In genomic region chr17:7021993-7022778, GRCh38 we compare ENCODE assay signal across 8 cellular contexts. TPM values are rescaled to one million over a fixed set of nuclear protein-coding genes. Genes with fewer than 3 reads are reported as not detected.
DNase-seq lines count a peak whose midpoint lies in the region; ATAC-seq and TF ChIP-seq lines count a peak whose summit lies in the region.

No MANE protein-coding gene starts in this region.

- no peaks in the 10 kb centered on the region for H3K36me3 ChIP-seq in KMS-11 (ENCODE audit: insufficient read depth)
- no peaks in the 10 kb centered on the region for H3K36me3 ChIP-seq in SU-DHL-6 (ENCODE audit: low read length)
- peaks cover 4% of the 10 kb centered on the region for H3K36me3 ChIP-seq in left ventricle myocardium inferior
- H3K36me3 ChIP-seq in psoas muscle (ENCODE audit: insufficient read depth in 1 of 2, low read depth in 1 of 2) = peaks cover 0 to 6% of the 10 kb centered on the region in 2 donors

- H4K20me1 ChIP-seq in KMS-11 (ENCODE audit: insufficient read depth) = no peaks in the 10 kb centered on the region
- no peaks in the 10 kb centered on the region for H4K20me1 ChIP-seq in SU-DHL-6 (ENCODE audit: low read depth, low read length)

- no peak overlapping the region for H3K27ac Mint-ChIP-seq in activated naive CD8-positive, alpha-beta T cell treated with anti-CD3 and anti-CD28 coated beads, Interleukin-2, amount 50 U/mL, for 24 hours

- H3K4me1 Mint-ChIP-seq in activated naive CD8-positive, alpha-beta T cell treated with anti-CD3 and anti-CD28 coated beads, Interleukin-2, amount 50 U/mL, for 24 hours = peaks cover 47% of the 10 kb centered on the region

- no peak overlapping the region for H2AFZ ChIP-seq in KMS-11 (ENCODE audit: low read depth)
- peak overlapping the region; percentile 97 for H2AFZ ChIP-seq in SU-DHL-6 (ENCODE audit: low read depth, low read length, severe bottlenecking)

- H3K27me3 ChIP-seq in KMS-11 (ENCODE audit: insufficient read depth, low read depth) = no peaks in the 10 kb centered on the region
- no peaks in the 10 kb centered on the region for H3K27me3 ChIP-seq in SU-DHL-6 (ENCODE audit: low read length)
- peaks cover 20% of the 10 kb centered on the region for H3K27me3 ChIP-seq in left ventricle myocardium inferior (ENCODE audit: low read depth)
- peaks cover 0 to 17% (median 7%) of the 10 kb centered on the region in 3 donors for H3K27me3 ChIP-seq in psoas muscle (ENCODE audit: insufficient read depth in 3 of 3, low read length in 2 of 3)

- H3K4me1 ChIP-seq in KMS-11 (ENCODE audit: low read depth, poor library complexity, severe bottlenecking) (peaks cover 29% of the 10 kb centered on the region), left ventricle myocardium inferior (peaks cover 91% of the 10 kb centered on the region), psoas muscle (peaks cover 15% of the 10 kb centered on the region)

- no peaks in the 10 kb centered on the region for H3K9me2 ChIP-seq in SU-DHL-6 (replicated peaks; ENCODE audit: insufficient read depth, low read length)

- H3K4me3 ChIP-seq in KMS-11 (IDR thresholded peaks at IDR 0.05; ENCODE audit: insufficient read depth, low read depth, low read length) = no peak overlapping the region
- peak overlapping the region; percentile 29 for H3K4me3 ChIP-seq in SU-DHL-6 (ENCODE audit: insufficient read depth, low read length, poor library complexity, severe bottlenecking)
- peak overlapping the region; percentile 68 for H3K4me3 ChIP-seq in left ventricle myocardium inferior
- H3K4me3 ChIP-seq in psoas muscle = peak overlapping the region; percentile 63

- in situ Hi-C loops in Caki2 (cut with HindIII; ENCODE audit: low pct_unique_long_range_greater_than_20kb, low sequenced_read_pairs) = no loop called here

- H3K36me3 Mint-ChIP-seq in activated naive CD8-positive, alpha-beta T cell treated with anti-CD3 and anti-CD28 coated beads, Interleukin-2, amount 50 U/mL, for 24 hours (ENCODE audit: low read depth) = peaks cover 6% of the 10 kb centered on the region

- TF ChIP-seq CTCF in KMS-11 (conservative IDR thresholded peaks at IDR 0.05; ENCODE audit: low read depth, low read length) (peak; percentile 45), SU-DHL-6 (IDR thresholded peaks at IDR 0.05; ENCODE audit: insufficient read depth, low read length, poor library complexity, severe bottlenecking) (peak; percentile 85), left ventricle myocardium inferior (IDR thresholded peaks at IDR 0.05; ENCODE audit: borderline replicate concordance) (peak; percentile 99), psoas muscle (IDR thresholded peaks at IDR 0.05) (peak; percentile 97)

- peak overlapping the region; percentile 30; the same call in 1 of the 2 replicates for H3K9ac ChIP-seq in KMS-11
- H3K9ac ChIP-seq in SU-DHL-6 (ENCODE audit: low read length) = peak overlapping the region; percentile 43

- intact Hi-C loops in left ventricle myocardium inferior (cut with micrococcal nuclease) = no loop called here
- intact Hi-C loops in psoas muscle (cut with DNase I) = loop anchor here (5.0 kb wide), 1 partner anchor 110 kb away; no protein-coding TSS in a partner anchor

- no peaks in the 10 kb centered on the region for H3K9me3 ChIP-seq in SU-DHL-6 (ENCODE audit: insufficient read depth, low read length)
- no peaks in the 10 kb centered on the region for H3K9me3 ChIP-seq in left ventricle myocardium inferior (replicated peaks)
- no peaks in the 10 kb centered on the region for H3K9me3 ChIP-seq in psoas muscle

- no peaks in the 10 kb centered on the region for H3K9me3 Mint-ChIP-seq in activated naive CD8-positive, alpha-beta T cell treated with anti-CD3 and anti-CD28 coated beads, Interleukin-2, amount 50 U/mL, for 24 hours

- peaks cover 11% of the 10 kb centered on the region for H3K27me3 Mint-ChIP-seq in activated naive CD8-positive, alpha-beta T cell treated with anti-CD3 and anti-CD28 coated beads, Interleukin-2, amount 50 U/mL, for 24 hours

- H3K4me2 ChIP-seq in KMS-11 (no peak overlapping the region), SU-DHL-6 (ENCODE audit: low read depth, low read length, poor library complexity, severe bottlenecking) (peak overlapping the region; percentile 56)

- WGBS in psoas muscle, 3 donors = 1 to 2% (median 2%) methylated on average over 51 to 53 of the region's 53 CpGs

- H3K27ac ChIP-seq in KMS-11 = peak overlapping the region; percentile 43; the same call in 1 of the 2 replicates
- H3K27ac ChIP-seq in SU-DHL-6 (ENCODE audit: low read depth, low read length) = no peak overlapping the region
- peak overlapping the region; percentile 99 for H3K27ac ChIP-seq in left ventricle myocardium inferior (replicated peaks)
- H3K27ac ChIP-seq in psoas muscle = peak overlapping the region; percentile 79

- DNase-seq in Caki2 (ENCODE audit: low read depth) (peak; percentile 27), left ventricle myocardium inferior (peak; percentile 83), psoas muscle (peak; percentile 87 to 92), cortex of kidney (lab: John Stamatoyannopoulos, UW) (no peak)
- DNase-seq in activated naive CD8-positive, alpha-beta T cell treated with anti-CD3 and anti-CD28 coated beads, Interleukin-2, amount 50 U/mL, for 24 hours = peak; percentile 89

- H3K79me2 ChIP-seq in KMS-11 (ENCODE audit: insufficient read depth, low read depth) = no peaks in the 10 kb centered on the region
- no peaks in the 10 kb centered on the region for H3K79me2 ChIP-seq in SU-DHL-6 (ENCODE audit: insufficient read depth, low read length)

- H3F3A ChIP-seq in SU-DHL-6 (ENCODE audit: insufficient read depth) = no peaks in the 10 kb centered on the region

- peak overlapping the region; percentile 65 for H3K4me3 Mint-ChIP-seq in activated naive CD8-positive, alpha-beta T cell treated with anti-CD3 and anti-CD28 coated beads, Interleukin-2, amount 50 U/mL, for 24 hours

- peak; percentile 60 for ATAC-seq in GM21423 (IDR thresholded peaks at IDR 0.05; ENCODE audit: unreplicated experiment)
- ATAC-seq in activated naive CD8-positive, alpha-beta T cell treated with anti-CD3 and anti-CD28 coated beads, Interleukin-2, amount 50 U/mL, for 24 hours = peak; percentile 80
- ATAC-seq in psoas muscle = peak; percentile 72 to 81 (median 78)

RNA-seq across cellular contexts. Expression of gene BCL6B, which starts 0.7 kb away (rescaled TPM):
- not detected in 2 replicates for total RNA-seq in Caki2 (2014; rRNA removed; shearing (Covaris generic); ENCODE audit: low replicate concordance)
- 13.7 TPM for total RNA-seq in left ventricle myocardium inferior
- 10 to 100 TPM in 2 of 4 donors, 1 to 10 TPM in 2; 6.1 to 11.9 (median 10.1) TPM for total RNA-seq in psoas muscle
- polyA plus RNA-seq in psoas muscle = 1 to 10 TPM; 2.0 to 4.4 (median 4.3) TPM

RNA-seq across cellular contexts. Expression of gene RNASEK, which starts 9.8 kb away (rescaled TPM):
- 128 and 131 TPM in 2 replicates for total RNA-seq in Caki2 (2014; rRNA removed; shearing (Covaris generic); ENCODE audit: low replicate concordance)
- total RNA-seq in left ventricle myocardium inferior = 174 TPM
- 100 to 1,000 TPM; 113 to 148 (median 139) TPM for total RNA-seq in psoas muscle
- 100 to 1,000 TPM; 233 to 321 (median 236) TPM for polyA plus RNA-seq in psoas muscle

RNA-seq across cellular contexts. Expression of gene SLC16A13, which starts 13.6 kb away (rescaled TPM):
- total RNA-seq in Caki2 (2014; rRNA removed; shearing (Covaris generic); ENCODE audit: low replicate concordance) = 3.7 and 8.6 TPM in 2 replicates
- 1.4 TPM for total RNA-seq in left ventricle myocardium inferior
- total RNA-seq in psoas muscle = 1 to 10 TPM in 1 of 4 donors, under 1 TPM in 3; 0.57 to 1.5 (median 0.72) TPM
- under 1 TPM; 0.17 to 0.40 (median 0.40) TPM for polyA plus RNA-seq in psoas muscle

RNA-seq across cellular contexts. Expression of gene SLC16A11, which starts 21.7 kb away (rescaled TPM):
- total RNA-seq in Caki2 (2014; rRNA removed; shearing (Covaris generic); ENCODE audit: low replicate concordance) = not detected in 2 replicates
- 0.38 TPM for total RNA-seq in left ventricle myocardium inferior
- under 1 TPM in 2 of 4 donors, not detected in 2; 0.36 to 0.42 TPM for total RNA-seq in psoas muscle
- 1 to 10 TPM in 1 of 3 donors, under 1 TPM in 2; 0.34 to 1.2 (median 0.77) TPM for polyA plus RNA-seq in psoas muscle

RNA-seq across cellular contexts. Expression of gene ALOX12, which starts 26.3 kb away (rescaled TPM):
- not detected in 2 replicates for total RNA-seq in Caki2 (2014; rRNA removed; shearing (Covaris generic); ENCODE audit: low replicate concordance)
- total RNA-seq in left ventricle myocardium inferior (not detected), psoas muscle (not detected)
- polyA plus RNA-seq in psoas muscle = under 1 TPM in 1 of 3 donors, not detected in 2; 0.03 TPM

Comparison
In these comparisons a context has a peak if more than half of its experiments do, and no peak if none do; other contexts are left out.
1. CTCF ChIP-seq: peak in every context shown above with its lines; median percentile 99 in left ventricle myocardium inferior; 97 in psoas muscle; 85 in SU-DHL-6; 45 in KMS-11.